In the genomic region with DNA sequence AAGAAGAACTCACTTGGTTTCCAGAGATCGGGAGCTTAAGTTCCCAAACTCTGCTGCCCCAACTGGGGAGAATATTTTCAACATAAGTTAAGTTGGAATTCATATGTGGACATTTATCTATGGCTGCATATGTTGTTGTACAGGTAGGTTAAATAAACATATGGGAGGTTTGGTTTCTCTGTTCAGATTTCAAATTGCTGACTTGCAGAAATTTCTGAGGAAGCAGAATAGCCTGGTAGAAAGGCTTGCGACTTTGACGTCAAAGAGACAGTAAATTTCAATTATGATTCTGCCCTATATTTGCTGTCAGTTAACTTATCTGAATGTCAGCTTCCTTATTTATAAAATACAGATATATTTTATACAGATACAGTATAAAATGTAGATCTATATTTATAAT, we compare ENCODE assay signal across 15 cellular contexts. TPM values are rescaled to one million over a fixed set of nuclear protein-coding genes. Genes with fewer than 3 reads are reported as not detected.
DNase-seq lines count a peak whose midpoint lies in the region; ATAC-seq, FAIRE-seq and TF ChIP-seq lines count a peak whose summit lies in the region.
"Had no signal": no experiment of that assay in that cellular context is flagged by ENCODE, and none has a peak within 500 bp of the region (broad histone marks: within the 10 kb centered on the region; RNA-seq: fewer than 3 reads in every experiment).

No MANE protein-coding gene starts in this region.

- FAIRE-seq in H1 (lab: Jason Lieb, UNC) = no peak

- no peak overlapping the region for H3K4me3 Mint-ChIP-seq in CD4-positive, alpha-beta memory T cell
- H3K4me3 Mint-ChIP-seq: CD4-positive, CD25-positive, alpha-beta regulatory T cell had no signal

- H3K4me1 ChIP-seq in Loucy (ENCODE audit: insufficient read depth, low read length, poor library complexity, severe bottlenecking) = no peaks in the 10 kb centered on the region
- no peaks in the 10 kb centered on the region for H3K4me1 ChIP-seq in H1 (replicated peaks in 1 of 4; ENCODE audit: control insufficient read depth in 3 of 4, insufficient read depth in 4 of 4, low read length in 3 of 4)
- H3K4me1 ChIP-seq in CD4-positive, alpha-beta memory T cell (ENCODE audit: insufficient read depth, low read length) = no peaks in the 10 kb centered on the region

- no peak overlapping the region for H2BK12ac ChIP-seq in H1 (ENCODE audit: low read depth, low read length)

- H3K4me2 ChIP-seq in Loucy (ENCODE audit: low read depth, low read length, poor library complexity, severe bottlenecking) (no peak overlapping the region), H1 (ENCODE audit: insufficient read depth in 1 of 2, low read depth in 2 of 2, low read length in 2 of 2) (no peak overlapping the region)

- 0 out of 2 replicates have a peak overlapping the region, but pooled peaks have one; percentile 85 for H2AFZ ChIP-seq in Loucy (ENCODE audit: low read length)
- H2AFZ ChIP-seq in H1 (ENCODE audit: low read length) = no peak overlapping the region

- no peaks in the 10 kb centered on the region for H3K79me1 ChIP-seq in H1 (ENCODE audit: low read depth, low read length)

- H3K9me3 Mint-ChIP-seq in CD4-positive, alpha-beta memory T cell = no peaks in the 10 kb centered on the region

- TF ChIP-seq POLR2A in H1 (IDR thresholded peaks at IDR 0.05; ENCODE audit: control extremely low read depth in 1 of 2, low read depth in 2 of 2, low read length in 2 of 2) = no peak

- CTCF ChIA-PET in H1 (lab: Charles Lee; ENCODE audit: partially characterized antibody) = interaction anchor here (0.9 to 2.4 kb wide), 17 partner anchors 10 to 616 kb away, joined by 3 to 23 read pairs (median 4); no protein-coding TSS in a partner anchor
- CTCF ChIA-PET in CD4-positive, alpha-beta memory T cell (lab: Charles Lee; ENCODE audit: partially characterized antibody) = interaction anchor here (0.9 to 3.7 kb wide), 13 partner anchors 11 to 1412 kb away, joined by 3 to 31 read pairs (median 5); no protein-coding TSS in a partner anchor

- H3K36me3 Mint-ChIP-seq in CD4-positive, alpha-beta memory T cell = no peaks in the 10 kb centered on the region
- H3K36me3 Mint-ChIP-seq: CD4-positive, CD25-positive, alpha-beta regulatory T cell had no signal

- H3K9me3 ChIP-seq in Loucy (ENCODE audit: insufficient read depth, low read depth, low read length) (no peaks in the 10 kb centered on the region), H1 (ENCODE audit: insufficient read depth in 2 of 2, low read depth in 1 of 2, low read length in 1 of 2) (no peaks in the 10 kb centered on the region)
- H3K9me3 ChIP-seq in CD4-positive, alpha-beta memory T cell (ENCODE audit: control insufficient read depth in 1 of 2, low read length in 2 of 2) = no peaks in the 10 kb centered on the region

- no peaks in the 10 kb centered on the region for H3K23me2 ChIP-seq in H1 (ENCODE audit: low read depth, low read length)

- H2BK120ac ChIP-seq in H1 (replicated peaks; ENCODE audit: low read depth, low read length) = no peak overlapping the region

- TF ChIP-seq RAD21 in H1 (IDR thresholded peaks at IDR 0.05 in 1 of 2, conservative IDR thresholded peaks at IDR 0.05 in 1 of 2; ENCODE audit: low read depth in 2 of 2, low read length in 2 of 2) = no peak

- no peak overlapping the region for H3K14ac ChIP-seq in H1 (ENCODE audit: insufficient read length)

- H3K4me1 Mint-ChIP-seq in CD4-positive, alpha-beta memory T cell = peaks cover 0 to 4% (median 1%) of the 10 kb centered on the region in 4 donors

- H2BK5ac ChIP-seq in H1 (ENCODE audit: low read depth, low read length) = no peak overlapping the region

- no peaks in the 10 kb centered on the region for H3K9me2 ChIP-seq in Loucy (replicated peaks; ENCODE audit: low read depth, low read length)

- H3F3A ChIP-seq in Loucy (ENCODE audit: low read depth) = no peaks in the 10 kb centered on the region

- H4K20me1 ChIP-seq in Loucy (ENCODE audit: insufficient read depth, low read length, poor library complexity, severe bottlenecking) = no peaks in the 10 kb centered on the region
- no peaks in the 10 kb centered on the region for H4K20me1 ChIP-seq in H1 (replicated peaks in 1 of 2; ENCODE audit: control insufficient read depth in 1 of 2, insufficient read depth in 2 of 2, low read length in 2 of 2)

- H2AK5ac ChIP-seq in H1 (ENCODE audit: low read depth, low read length) = no peak overlapping the region

- no peaks in the 10 kb centered on the region for H3K27me3 Mint-ChIP-seq in CD4-positive, alpha-beta memory T cell

- no peak overlapping the region for H4K8ac ChIP-seq in H1 (ENCODE audit: extremely low read depth, insufficient read depth, low read length)

- H3K36me3 ChIP-seq in Loucy (ENCODE audit: insufficient read depth, low read length) = no peaks in the 10 kb centered on the region
- no peaks in the 10 kb centered on the region for H3K36me3 ChIP-seq in H1 (ENCODE audit: control insufficient read depth in 2 of 4, insufficient read depth in 4 of 4, low read length in 3 of 4)
- no peaks in the 10 kb centered on the region for H3K36me3 ChIP-seq in CD4-positive, alpha-beta memory T cell (ENCODE audit: insufficient read depth, low read length)

- intact Hi-C loops in CD4-positive, alpha-beta memory T cell (cut with micrococcal nuclease) = loop anchor here (1.0 to 5.0 kb wide), 2 partner anchors 615 to 1043 kb away; no protein-coding TSS in a partner anchor

- DNase-seq in NCI-H2107 (lab: John Stamatoyannopoulos, UW) = peak; percentile 0
- DNase-seq in NCI-H2107 treated with DMSO at 0.1 percent for 48 hours (lab: John Stamatoyannopoulos, UW; ENCODE audit: unreplicated experiment) = no peak
- peak; percentile 3 for DNase-seq in DMS53 (lab: John Stamatoyannopoulos, UW)
- no peak for DNase-seq in H1 (ENCODE audit: low read depth in 1 of 2, low spot score in 2 of 2)
- DNase-seq in CD4-positive, alpha-beta memory T cell = no peak
- no peak for DNase-seq in NCI-H526 (lab: John Stamatoyannopoulos, UW)
- DNase-seq: AML-193; Calu3; CD4-positive, CD25-positive, alpha-beta regulatory T cell; NCI-H1930; NCI-H524; SHP77 treated with DMSO at 0.1 percent for 48 hours; T-helper 2 cell had no signal

- H3K4me3 ChIP-seq in Loucy (ENCODE audit: low read length, poor library complexity, severe bottlenecking) = no peak overlapping the region
- no peak overlapping the region for H3K4me3 ChIP-seq in H1 (ENCODE audit: extremely low read depth in 1 of 4, insufficient read depth in 2 of 4, low read depth in 3 of 4, low read length in 4 of 4)
- no peak overlapping the region for H3K4me3 ChIP-seq in CD4-positive, alpha-beta memory T cell (ENCODE audit: low read length in 2 of 2)

- no peak overlapping the region for H3K56ac ChIP-seq in H1 (replicated peaks; ENCODE audit: insufficient read length, low read depth, low read length)

- no peaks in the 10 kb centered on the region for H3K79me2 ChIP-seq in Loucy (ENCODE audit: insufficient read depth, low read length)
- H3K79me2 ChIP-seq in H1 (ENCODE audit: control insufficient read depth in 1 of 2, insufficient read depth in 2 of 2, low read length in 2 of 2) = no peaks in the 10 kb centered on the region

- no peak for TF ChIP-seq CTCF in Loucy (conservative IDR thresholded peaks at IDR 0.05; ENCODE audit: low read length)
- TF ChIP-seq CTCF in H1 (IDR thresholded peaks at IDR 0.05; ENCODE audit: control extremely low read depth in 1 of 3, insufficient read depth in 1 of 3, low read depth in 1 of 3, low read length in 3 of 3) = no peak

- H3K4ac ChIP-seq in H1 (replicated peaks; ENCODE audit: insufficient read length, low read depth, low read length) = no peak overlapping the region

- no peak for ATAC-seq in HG03095 (IDR thresholded peaks at IDR 0.05; ENCODE audit: unreplicated experiment)

- no peak overlapping the region for H2BK15ac ChIP-seq in H1 (ENCODE audit: low read length)

- no peak overlapping the region for H2BK20ac ChIP-seq in H1 (ENCODE audit: low read length)

- no peak overlapping the region for H3K9ac ChIP-seq in Loucy (ENCODE audit: low read depth, low read length, poor library complexity, severe bottlenecking)
- no peak overlapping the region for H3K9ac ChIP-seq in H1 (replicated peaks in 1 of 4; ENCODE audit: extremely low read depth in 1 of 4, low read depth in 3 of 4, low read length in 3 of 4)

- TF ChIP-seq EP300 in H1 (IDR thresholded peaks at IDR 0.05; ENCODE audit: borderline replicate concordance in 1 of 2, low read depth in 2 of 2, low read length in 2 of 2) = no peak

- no peak overlapping the region for H3K18ac ChIP-seq in H1 (ENCODE audit: extremely low read depth, low read length)

- H3K27ac ChIP-seq in H1 (ENCODE audit: low read depth, low read length) = no peak overlapping the region
- H3K27ac ChIP-seq in CD4-positive, alpha-beta memory T cell (ENCODE audit: low read depth, low read length) = no peak overlapping the region

- H3K27me3 ChIP-seq in Loucy (ENCODE audit: insufficient read depth, low read length, poor library complexity, severe bottlenecking) (no peaks in the 10 kb centered on the region), H1 (replicated peaks in 1 of 4; ENCODE audit: control insufficient read depth in 3 of 4, extremely low read depth in 1 of 4, insufficient read depth in 3 of 4, low read length in 3 of 4) (no peaks in the 10 kb centered on the region)
- no peaks in the 10 kb centered on the region for H3K27me3 ChIP-seq in CD4-positive, alpha-beta memory T cell (ENCODE audit: insufficient read depth, low read length)

- POLR2A ChIA-PET in H1 (lab: Charles Lee; ENCODE audit: partially characterized antibody) = no interaction called here
- POLR2A ChIA-PET in CD4-positive, alpha-beta memory T cell (lab: Charles Lee; ENCODE audit: partially characterized antibody) = no interaction called here

- H3K23ac ChIP-seq in H1 (ENCODE audit: insufficient read length) = no peak overlapping the region

- H3K27ac Mint-ChIP-seq in CD4-positive, alpha-beta memory T cell = no peak overlapping the region
- H3K27ac Mint-ChIP-seq: CD4-positive, CD25-positive, alpha-beta regulatory T cell had no signal

- no peak overlapping the region for H4K91ac ChIP-seq in H1 (replicated peaks; ENCODE audit: insufficient read length, low read length)

- WGBS in H1 (ENCODE audit: extremely low coverage in 1 of 2, insufficient coverage in 1 of 2, insufficient read length in 1 of 2, insufficient replicate concordance in 2 of 2, low coverage in 1 of 2, low lambda C conversion rate in 2 of 2, missing lambda C conversion rate in 1 of 2), 2 experiments = 89% methylated on average over 3 of the region's 3 CpGs; no CpG with 5 or more reads in 1 of the 2 experiments

- no peak overlapping the region for H4K5ac ChIP-seq in H1 (ENCODE audit: insufficient read length, low read depth, low read length)

RNA-seq across cellular contexts. Expression of a gene that starts 40.0 kb away (rescaled TPM):
- 80.4 and 85.7 TPM in 2 replicates for total RNA-seq in H1 (2021; fragmentation: NEBNext Ultra II Directional; extraction: Animal tissue kit (Norgen Biotek cat#: 25700))
- 10.7 and 15.9 TPM in 2 replicates for polyA plus RNA-seq in H1 (2011; rRNA removed)
- polyA plus RNA-seq in H1 (2011; cell fraction: cytosol; rRNA removed) = 26.0 TPM
- polyA plus RNA-seq in H1 (2011; cell fraction: nucleus; rRNA removed) = 20.4 TPM
- 28.4 to 63.1 TPM (median 40.4 TPM) in 4 replicates for polyA plus RNA-seq in H1 (2012, experiment 1 of 2)
- polyA plus RNA-seq in H1 (2012, experiment 2 of 2) = 2.9 TPM
- 60.1 TPM for polyA plus RNA-seq in H1 (2013, experiment 1 of 2)
- 54.8 TPM for polyA plus RNA-seq in H1 (2013, experiment 2 of 2)
- 60.4 and 76.8 TPM in 2 replicates for polyA minus RNA-seq in H1 (2011; rRNA and poly(A)+ RNA removed)
- 36.3 TPM for polyA minus RNA-seq in H1 (2011; cell fraction: cytosol; rRNA and poly(A)+ RNA removed)
- 98.6 TPM for polyA minus RNA-seq in H1 (2011; cell fraction: nucleus; rRNA and poly(A)+ RNA removed)
- total RNA-seq in CD4-positive, alpha-beta memory T cell = 100 to 1,000 TPM; 117 TPM
- polyA plus RNA-seq in CD4-positive, alpha-beta memory T cell = 10 to 100 TPM; 42.8 to 57.8 TPM

Comparison
In these comparisons a context has a peak if more than half of its experiments do, and no peak if none do; other contexts are left out.
1. DNase-seq: peak in NCI-H2107 (single experiment) and DMS53 (single experiment); none in NCI-H2107 treated with DMSO at 0.1 percent for 48 hours (single experiment), H1 (0 of 2), CD4-positive, alpha-beta memory T cell (0 of 5) and NCI-H526 (0 of 2).